In the genomic region with DNA sequence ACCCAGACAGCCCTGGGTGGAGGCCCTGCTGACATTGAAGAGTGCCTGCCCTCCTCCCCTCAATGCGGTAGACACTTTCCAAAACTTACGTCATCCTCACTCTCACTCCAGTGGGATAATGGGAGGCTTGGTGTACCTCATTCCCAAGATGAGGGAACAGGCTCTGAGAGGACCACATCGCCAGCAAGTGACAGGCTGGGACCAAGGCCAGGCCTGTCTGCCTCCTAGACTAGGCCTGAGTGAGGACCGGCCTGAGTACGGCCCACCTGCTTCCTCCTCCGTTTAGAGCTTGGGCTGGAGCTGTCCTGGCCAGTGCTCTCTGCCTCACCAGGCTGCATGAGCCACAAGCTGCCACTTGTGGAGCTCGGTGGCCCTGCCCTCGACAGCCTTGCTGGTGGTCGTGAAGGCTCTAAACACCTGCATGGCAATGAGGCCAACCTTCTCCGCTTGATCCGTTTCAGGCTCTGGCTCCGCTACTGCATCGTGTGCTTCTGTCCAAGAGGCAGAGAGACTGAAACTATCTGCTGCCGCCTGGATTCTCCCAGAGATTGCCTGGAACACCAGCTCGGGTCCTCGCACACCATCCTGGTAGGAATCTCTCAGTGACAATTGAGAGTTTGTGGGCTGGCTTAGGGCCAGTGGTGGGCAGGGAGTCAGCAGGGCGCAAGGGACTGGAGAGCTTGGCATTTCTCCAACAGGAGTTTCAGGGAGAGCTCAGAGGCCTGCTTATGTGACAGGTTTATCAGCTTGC, we compare ENCODE assay signal across 8 cellular contexts. TPM values are rescaled to one million over a fixed set of nuclear protein-coding genes. Genes with fewer than 3 reads are reported as not detected.
DNase-seq lines count a peak whose midpoint lies in the region; ATAC-seq, FAIRE-seq and TF ChIP-seq lines count a peak whose summit lies in the region.
"Had no signal": no experiment of that assay in that cellular context is flagged by ENCODE, and none has a peak within 500 bp of the region (broad histone marks: within the 10 kb centered on the region; RNA-seq: fewer than 3 reads in every experiment).

No MANE protein-coding gene starts in this region.

- intact Hi-C loops in heart left ventricle (cut with DNase I) (no loop called here), stomach (cut with DNase I; ENCODE audit: low total_unique reads) (no loop called here)

- H3K4me3 ChIP-seq in heart left ventricle (peak overlapping the region in 6 of 12 donors; percentile 0 to 37 (median 12)), stomach (peak overlapping the region in 2 of 4 donors; percentile 1 to 26)

- H3K36me3 ChIP-seq in KOPT-K1 (ENCODE audit: insufficient read depth, low read length) = peaks cover 6% of the 10 kb centered on the region; the same call in 1 of the 2 replicates
- H3K36me3 ChIP-seq in heart left ventricle = peaks cover 0 to 27% (median 2%) of the 10 kb centered on the region in 9 donors
- peaks cover 0 to 37% (median 32%) of the 10 kb centered on the region in 4 donors for H3K36me3 ChIP-seq in stomach

- H3K4me1 Mint-ChIP-seq in activated naive CD4-positive, alpha-beta T cell treated with anti-CD3 and anti-CD28 coated beads, Interleukin-2, amount 10 ng/mL, durations not matched to agents 7 days and 5 days = peaks cover 2% of the 10 kb centered on the region

- TF ChIP-seq POLR2A in heart left ventricle (IDR thresholded peaks at IDR 0.05) (no peak), stomach (IDR thresholded peaks at IDR 0.05) (no peak)

- H3K36me3 Mint-ChIP-seq in activated naive CD4-positive, alpha-beta T cell treated with anti-CD3 and anti-CD28 coated beads, Interleukin-2, amount 10 ng/mL, durations not matched to agents 7 days and 5 days = peaks cover 2% of the 10 kb centered on the region

- H3K9me3 Mint-ChIP-seq in activated naive CD4-positive, alpha-beta T cell treated with anti-CD3 and anti-CD28 coated beads, Interleukin-2, amount 10 ng/mL, durations not matched to agents 7 days and 5 days = no peaks in the 10 kb centered on the region

- H3K27me3 ChIP-seq in heart left ventricle (no peaks in the 10 kb centered on the region), stomach (no peaks in the 10 kb centered on the region)

- H3K4me3 Mint-ChIP-seq in activated naive CD4-positive, alpha-beta T cell treated with anti-CD3 and anti-CD28 coated beads, Interleukin-2, amount 10 ng/mL, durations not matched to agents 7 days and 5 days = no peak overlapping the region

- H3K9me3 ChIP-seq in KOPT-K1 (ENCODE audit: insufficient read depth, low read length, poor library complexity, severe bottlenecking) (no peaks in the 10 kb centered on the region), heart left ventricle (no peaks in the 10 kb centered on the region), stomach (no peaks in the 10 kb centered on the region)

- no peak for TF ChIP-seq CTCF in heart left ventricle (IDR thresholded peaks at IDR 0.05)
- TF ChIP-seq CTCF in stomach (IDR thresholded peaks at IDR 0.05) = no peak

- peak; percentile 19 to 60 (median 46) for ATAC-seq in heart left ventricle

- CTCF ChIA-PET in activated naive CD4-positive, alpha-beta T cell treated with anti-CD3 and anti-CD28 coated beads, Interleukin-2, amount 10 ng/mL, durations not matched to agents 7 days and 5 days (lab: Charles Lee) = interaction anchor here (0.9 kb wide), 1 partner anchor 267 kb away, joined by 3 read pairs; no protein-coding TSS in a partner anchor

- H3K27ac ChIP-seq in KOPT-K1 (ENCODE audit: low read depth, low read length, poor library complexity, severe bottlenecking) (peak overlapping the region; percentile 31), heart left ventricle (peak overlapping the region in 11 of 12 donors; percentile 15 to 81 (median 51)), stomach (peak overlapping the region; percentile 20 to 86 (median 82))

- H3K27ac Mint-ChIP-seq in activated naive CD4-positive, alpha-beta T cell treated with anti-CD3 and anti-CD28 coated beads, Interleukin-2, amount 10 ng/mL, durations not matched to agents 7 days and 5 days = no peak overlapping the region

- 31 to 44% (median 39%) methylated on average over 15 to 17 of the region's 17 CpGs for WGBS in heart left ventricle, 4 donors
- 35 to 52% (median 40%) methylated on average over 17 of the region's 17 CpGs for WGBS in stomach, 5 donors

- no peak for FAIRE-seq in HTR-8/SVneo (lab: Jason Lieb, UNC)

- in situ Hi-C loops in ACHN (cut with HindIII; ENCODE audit: low pct_ligation_motif_present, low pct_unique_long_range_greater_than_20kb, low sequenced_read_pairs) = no loop called here

- DNase-seq in SHP77 (lab: John Stamatoyannopoulos, UW) (peak; percentile 55 to 63), heart left ventricle (peak in 1 of 5 donors; percentile 46), stomach (no peak), ACHN (no peak), HTR-8/SVneo (ENCODE audit: insufficient read length, low spot score) (no peak)
- no peak for DNase-seq in activated naive CD4-positive, alpha-beta T cell treated with anti-CD3 and anti-CD28 coated beads, Interleukin-2, amount 10 ng/mL, durations not matched to agents 7 days and 5 days
- DNase-seq: glutamatergic neuron had no signal

- no peak for TF ChIP-seq EP300 in stomach (IDR thresholded peaks at IDR 0.05)

- H3K4me1 ChIP-seq in heart left ventricle (peaks cover 0 to 29% (median 12%) of the 10 kb centered on the region in 12 donors), stomach (peaks cover 8 to 66% (median 39%) of the 10 kb centered on the region in 4 donors)

- H3K27me3 Mint-ChIP-seq in activated naive CD4-positive, alpha-beta T cell treated with anti-CD3 and anti-CD28 coated beads, Interleukin-2, amount 10 ng/mL, durations not matched to agents 7 days and 5 days = no peaks in the 10 kb centered on the region

RNA-seq across cellular contexts. Expression of a gene that starts 9.5 kb away (rescaled TPM):
- total RNA-seq in heart left ventricle (1 to 10 TPM; 3.7 to 6.5 (median 4.5) TPM), stomach (10 to 100 TPM in 4 of 5 donors, 1 to 10 TPM in 1; 7.2 to 31.7 (median 24.8) TPM)
- polyA plus RNA-seq in heart left ventricle (1 to 10 TPM; 2.6 to 8.0 TPM), stomach (10 to 100 TPM in 2 of 3 donors, 1 to 10 TPM in 1; 8.6 to 28.5 (median 26.1) TPM)

RNA-seq across cellular contexts. Expression of a gene that starts 19.6 kb away (rescaled TPM):
- total RNA-seq in heart left ventricle (1 to 10 TPM in 6 of 9 donors, under 1 TPM in 2, not detected in 1; 0.83 to 8.2 (median 1.5) TPM), stomach (10 to 100 TPM in 3 of 5 donors, 1 to 10 TPM in 2; 5.3 to 24.3 (median 17.4) TPM)
- polyA plus RNA-seq in heart left ventricle (1 to 10 TPM in 1 of 2 donors, under 1 TPM in 1; 0.93 to 1.7 TPM), stomach (10 to 100 TPM; 21.5 to 87.1 (median 26.6) TPM)

RNA-seq across cellular contexts. Expression of a gene that starts 27.6 kb away (rescaled TPM):
- total RNA-seq in heart left ventricle (100 to 1,000 TPM in 2 of 9 donors, 10 to 100 TPM in 7; 64.8 to 227 (median 74.0) TPM), stomach (100 to 1,000 TPM in 4 of 5 donors, 10 to 100 TPM in 1; 75.6 to 153 (median 121) TPM)
- polyA plus RNA-seq in heart left ventricle (100 to 1,000 TPM in 1 of 2 donors, 10 to 100 TPM in 1; 91.1 to 146 TPM), stomach (100 to 1,000 TPM; 101 to 144 (median 109) TPM)

RNA-seq across cellular contexts. Expression of a gene that starts 28.5 kb away (rescaled TPM):
- total RNA-seq in heart left ventricle = 100 to 1,000 TPM; 147 to 487 (median 186) TPM
- 100 to 1,000 TPM; 159 to 272 TPM for polyA plus RNA-seq in heart left ventricle
- 100 to 1,000 TPM; 120 to 196 (median 171) TPM for total RNA-seq in stomach
- 100 to 1,000 TPM in 2 of 3 donors, 10 to 100 TPM in 1; 87.4 to 165 (median 110) TPM for polyA plus RNA-seq in stomach

Comparison
In these comparisons a context has a peak if more than half of its experiments do, and no peak if none do; other contexts are left out.
1. H3K27ac ChIP-seq: peak in every context shown above with its lines; median percentile 82 in stomach; 51 in heart left ventricle; 31 in KOPT-K1.
2. DNase-seq: peak in SHP77 (2 of 2); none in stomach (single experiment), activated naive CD4-positive, alpha-beta T cell treated with anti-CD3 and anti-CD28 coated beads, Interleukin-2, amount 10 ng/mL, durations not matched to agents 7 days and 5 days (single experiment), ACHN (single experiment) and HTR-8/SVneo (single experiment).